8 cellular contexts compared by ENCODE assay signal in genomic region chr22:26610072-26610958, GRCh38. TPM values are rescaled to one million over a fixed set of nuclear protein-coding genes. Genes with fewer than 3 reads are reported as not detected.
A peak's percentile ranks its signal among the peaks of the same experiment; 100 is the strongest.
DNase-seq lines count a peak whose midpoint lies in the region; ATAC-seq and TF ChIP-seq lines count a peak whose summit lies in the region.

No MANE protein-coding gene starts in this region.

- no peaks in the 10 kb centered on the region for H3K9me2 ChIP-seq in PC-9 (ENCODE audit: insufficient read depth)

- H3K79me2 ChIP-seq in H9 (ENCODE audit: insufficient read depth, low read length) (no peaks in the 10 kb centered on the region), PC-9 (ENCODE audit: low read depth) (no peaks in the 10 kb centered on the region)

- no peaks in the 10 kb centered on the region for H3F3A ChIP-seq in PC-9 (ENCODE audit: insufficient read depth, low read depth)

- POLR2A ChIA-PET in AG04449 (lab: Yijun Ruan, JAX), result interaction anchor here (0.6 kb wide), 1 partner anchor 10 kb away, joined by 4 read pairs; no protein-coding TSS in a partner anchor
- POLR2A ChIA-PET in PC-9 (lab: Charles Lee; ENCODE audit: unreplicated experiment), result no interaction called here

- no CpG with 5 or more reads among the region's 12 CpGs for WGBS in H9 (ENCODE audit: extremely low coverage, insufficient read length, low lambda C conversion rate)

- H2AFZ ChIP-seq in H9 (ENCODE audit: low read length) (no peak overlapping the region), PC-9 (no peak overlapping the region)

- no peaks in the 10 kb centered on the region for H3K23me2 ChIP-seq in H9 (ENCODE audit: insufficient read length, low read depth, low read length, poor library complexity, severe bottlenecking)

- H4K5ac ChIP-seq in H9 (ENCODE audit: insufficient read length, low read depth, low read length), result no peak overlapping the region

- peaks cover 20% of the 10 kb centered on the region for H3K4me1 ChIP-seq in H9 (ENCODE audit: insufficient read depth, low read length)
- H3K4me1 ChIP-seq in PC-9 (replicated peaks; ENCODE audit: insufficient read depth), result no peaks in the 10 kb centered on the region

- H2BK15ac ChIP-seq in H9 (ENCODE audit: low read depth, low read length), result no peak overlapping the region

- peaks cover 59 to 62% of the 10 kb centered on the region in 2 experiments for H3K4me1 Mint-ChIP-seq in H9

- no peak overlapping the region for H3K27ac Mint-ChIP-seq in H9

- no peaks in the 10 kb centered on the region for H3K9me3 ChIP-seq in H9 (ENCODE audit: control insufficient read depth, low read depth, low read length)
- no peaks in the 10 kb centered on the region for H3K9me3 ChIP-seq in PC-9 (ENCODE audit: insufficient read depth, low read depth)

- H3K27me3 ChIP-seq in H9 (ENCODE audit: insufficient read depth, low read length), result peaks cover 6% of the 10 kb centered on the region; the same call in 1 of the 2 replicates
- H3K27me3 ChIP-seq in PC-9 (ENCODE audit: insufficient read depth, low read depth), result peaks cover 36% of the 10 kb centered on the region

- H2BK12ac ChIP-seq in H9 (ENCODE audit: insufficient read length, low read depth, low read length), result no peak overlapping the region

- H2AK5ac ChIP-seq in H9 (ENCODE audit: insufficient read length, low read length), result no peak overlapping the region

- H3T11ph ChIP-seq in H9 (ENCODE audit: low read length), result no peak overlapping the region

- intact Hi-C loops in PC-9 (cut with micrococcal nuclease; ENCODE audit: unreplicated experiment), result no loop called here

- no peak overlapping the region for H3K18ac ChIP-seq in H9 (ENCODE audit: insufficient read length, low read depth, low read length)

- no peaks in the 10 kb centered on the region; a peak in 1 of 7 replicates for H3K36me3 Mint-ChIP-seq in H9 (ENCODE audit: insufficient read depth in 1 of 3, low read depth in 3 of 3)

- no peaks in the 10 kb centered on the region for H4K20me1 ChIP-seq in H9 (ENCODE audit: control insufficient read depth, insufficient read depth, insufficient read length)
- no peaks in the 10 kb centered on the region for H4K20me1 ChIP-seq in PC-9 (ENCODE audit: insufficient read depth)

- no peak overlapping the region for H4K91ac ChIP-seq in H9 (ENCODE audit: insufficient read length, low read depth, low read length)

- H3K27ac ChIP-seq in H9 (ENCODE audit: insufficient read length, low read depth, low read length) (no peak overlapping the region), PC-9 (no peak overlapping the region)

- H3K4me2 ChIP-seq in H9 (ENCODE audit: insufficient read depth, insufficient read length, low read length), result no peak overlapping the region
- H3K4me2 ChIP-seq in PC-9, result no peak overlapping the region

- no peak overlapping the region for H3K9ac ChIP-seq in H9 (ENCODE audit: extremely low read depth, insufficient read length, low read length)

- no peak overlapping the region for H3K4me3 Mint-ChIP-seq in H9

- H3K23ac ChIP-seq in H9 (ENCODE audit: insufficient read length, low read depth, low read length), result no peak overlapping the region

- no peaks in the 10 kb centered on the region for H3K79me1 ChIP-seq in H9 (ENCODE audit: insufficient read depth, low read depth, low read length, poor library complexity, severe bottlenecking)

- TF ChIP-seq CTCF in AG04449 (IDR thresholded peaks at IDR 0.05; ENCODE audit: insufficient read depth, low read length, missing control alignments) (no peak), choroid plexus epithelial cell (conservative IDR thresholded peaks at IDR 0.05; ENCODE audit: low read depth, low read length) (no peak), H9 (conservative IDR thresholded peaks at IDR 0.05) (no peak), PC-9 (conservative IDR thresholded peaks at IDR 0.05) (no peak)

- H3K4me3 ChIP-seq in AG04449 (ENCODE audit: low read depth, low read length), result no peak overlapping the region
- H3K4me3 ChIP-seq in choroid plexus epithelial cell (ENCODE audit: low read depth, low read length), result no peak overlapping the region
- no peak overlapping the region for H3K4me3 ChIP-seq in PC-9

- no peak overlapping the region for H2BK120ac ChIP-seq in H9 (ENCODE audit: low read depth, low read length, poor library complexity, severe bottlenecking)

- CTCF ChIA-PET in AG04449 (lab: Yijun Ruan, JAX), result no interaction called here
- CTCF ChIA-PET in PC-9 (lab: Charles Lee), result no interaction called here

- H3K14ac ChIP-seq in H9 (ENCODE audit: insufficient read depth, low read length), result no peak overlapping the region

- H3K36me3 ChIP-seq in PC-9 (ENCODE audit: low read depth), result no peaks in the 10 kb centered on the region

- peak; percentile 64 for DNase-seq in AG04449 (ENCODE audit: low read depth, low spot score)
- peak; percentile 92 for DNase-seq in RPMI8226
- DNase-seq in choroid plexus epithelial cell (ENCODE audit: low read depth), result peak; percentile 80
- peak; percentile 54 for DNase-seq in smooth muscle cell of the brain vasculature (ENCODE audit: low read depth, low spot score)
- DNase-seq in H9, result no peak
- no peak for DNase-seq in PC-9

- no TSS peak for BruUV-seq in PC-9 (replicated peaks; lab: Mats Ljungman, UMichigan)

- ATAC-seq in GM18861 (IDR thresholded peaks at IDR 0.05; ENCODE audit: unreplicated experiment), result peak; percentile 73
- peak; percentile 67 for ATAC-seq in HG02970 (IDR thresholded peaks at IDR 0.05; ENCODE audit: low FRiP score, unreplicated experiment)

- H4K8ac ChIP-seq in H9 (replicated peaks; ENCODE audit: insufficient read length, low read depth, low read length), result no peak overlapping the region

- no peak overlapping the region for H2BK5ac ChIP-seq in H9 (ENCODE audit: insufficient read length, low read length)

- H3K4ac ChIP-seq in H9 (ENCODE audit: low read depth, low read length), result no peak overlapping the region

- H2BK20ac ChIP-seq in H9 (ENCODE audit: low read depth, low read length, poor library complexity, severe bottlenecking), result no peak overlapping the region

- peaks cover 0 to 2% of the 10 kb centered on the region in 2 experiments; a peak in 1 of 5 replicates for H3K9me3 Mint-ChIP-seq in H9

- H3K27me3 Mint-ChIP-seq in H9 (ENCODE audit: low read depth), result peaks cover 54% of the 10 kb centered on the region

- H3K56ac ChIP-seq in H9 (ENCODE audit: insufficient read length, low read depth, low read length), result no peak overlapping the region

RNA-seq across cellular contexts. Expression of gene CRYBB1, which starts 7.5 kb away (rescaled TPM):
- total RNA-seq in H9 (2021) (4.3 and 5.4 TPM in 2 replicates), PC-9 (2021) (not detected in 2 replicates)

RNA-seq across cellular contexts. Expression of gene CRYBA4, which starts 11.4 kb away (rescaled TPM):
- total RNA-seq in H9 (2021) (0.37 and 0.52 TPM in 2 replicates), PC-9 (2021) (not detected in 2 replicates)

RNA-seq across cellular contexts. Expression of gene TPST2, which starts 20.4 kb away (rescaled TPM):
- total RNA-seq in H9 (2021), result 50.1 and 52.2 TPM in 2 replicates
- 13.5 and 18.9 TPM in 2 replicates for total RNA-seq in PC-9 (2021)

RNA-seq across cellular contexts. Expression of gene MIAT, which starts 47.1 kb away (rescaled TPM):
- total RNA-seq in H9 (2021) (77.0 and 85.6 TPM in 2 replicates), PC-9 (2021) (0.45 and 0.48 TPM in 2 replicates)

Comparison
In these comparisons a context has a peak if more than half of its experiments do, and no peak if none do; other contexts are left out.
1. DNase-seq: peak in AG04449 (single experiment), RPMI8226 (single experiment), choroid plexus epithelial cell (single experiment) and smooth muscle cell of the brain vasculature (single experiment); none in H9 (single experiment) and PC-9 (0 of 2).